In genomic region chr2:71547616-71548285, GRCh38 we compare ENCODE assay signal across 11 cellular contexts.
A peak's percentile ranks its signal among the peaks of the same experiment; 100 is the strongest.
DNase-seq lines count a peak whose midpoint lies in the region; ATAC-seq and TF ChIP-seq lines count a peak whose summit lies in the region.
"Had no signal": no experiment of that assay in that cellular context is flagged by ENCODE, and none has a peak within 500 bp of the region (broad histone marks: within the 10 kb centered on the region; RNA-seq: fewer than 3 reads in every experiment).

No MANE protein-coding gene starts in this region.

- 72 to 89% (median 80%) methylated on average over 12 to 13 of the region's 13 CpGs for WGBS in spleen, 5 donors

- H3K27ac ChIP-seq in left ventricle myocardium inferior (replicated peaks) = no peak overlapping the region
- H3K27ac ChIP-seq in spleen = no peak overlapping the region
- H3K27ac ChIP-seq: HL-60 had no signal

- DNase-seq in left cardiac atrium (peak; percentile 8), left ventricle myocardium inferior (no peak), endothelial cell (ENCODE audit: low spot score) (no peak), spleen (peak; percentile 41)

- intact Hi-C loops in left cardiac atrium (cut with DNase I) (loop anchor here in 1 of 2 donors (2.0 to 10.0 kb wide), 5 partner anchors 250 to 1195 kb away; no protein-coding TSS in a partner anchor), left ventricle myocardium inferior (cut with micrococcal nuclease) (loop anchor here (10.0 kb wide), 1 partner anchor 597 kb away; the partner anchor contains the start of gene CYP26B1), spleen (cut with DNase I; ENCODE audit: low total_unique reads) (loop anchor here (5.0 to 10.0 kb wide), 3 partner anchors 605 to 1197 kb away; no protein-coding TSS in a partner anchor)

- no peak for TF ChIP-seq POLR2A in spleen (IDR thresholded peaks at IDR 0.05)

- H3K4me1 Mint-ChIP-seq in endothelial cell (ENCODE audit: unreplicated experiment) = peaks cover 22% of the 10 kb centered on the region

- H3K27me3 ChIP-seq in left ventricle myocardium inferior (ENCODE audit: low read depth) = no peaks in the 10 kb centered on the region
- H3K27me3 ChIP-seq in spleen (replicated peaks in 1 of 7) = peaks cover 0 to 17% (median 0%) of the 10 kb centered on the region in 7 donors

- peaks cover 73% of the 10 kb centered on the region for H3K36me3 Mint-ChIP-seq in endothelial cell (ENCODE audit: low read depth, unreplicated experiment)

- H3K36me3 ChIP-seq in left ventricle myocardium inferior = peaks cover 14% of the 10 kb centered on the region
- H3K36me3 ChIP-seq in spleen = peaks cover 0 to 73% (median under 1%) of the 10 kb centered on the region in 6 donors

- ATAC-seq in left cardiac atrium (no peak), GM18870 (IDR thresholded peaks at IDR 0.05; ENCODE audit: unreplicated experiment) (no peak), GM18517 (IDR thresholded peaks at IDR 0.05; ENCODE audit: unreplicated experiment) (no peak), HG03378 (IDR thresholded peaks at IDR 0.05; ENCODE audit: unreplicated experiment) (no peak)

- peak overlapping the region; percentile 70 for H3K4me3 Mint-ChIP-seq in endothelial cell (ENCODE audit: unreplicated experiment)
- H3K4me3 Mint-ChIP-seq: B cell; CD4-positive, alpha-beta memory T cell; HFFc6 had no signal

- H3K4me1 ChIP-seq in left ventricle myocardium inferior (peaks cover 16% of the 10 kb centered on the region), spleen (peaks cover 0 to 23% (median 18%) of the 10 kb centered on the region in 6 donors)

- peaks cover 30% of the 10 kb centered on the region for H3K27me3 Mint-ChIP-seq in endothelial cell (ENCODE audit: unreplicated experiment)

- no peak overlapping the region for H3K4me3 ChIP-seq in left ventricle myocardium inferior
- no peak overlapping the region for H3K4me3 ChIP-seq in spleen

- H3K9me3 ChIP-seq in left ventricle myocardium inferior (replicated peaks) = no peaks in the 10 kb centered on the region
- no peaks in the 10 kb centered on the region for H3K9me3 ChIP-seq in spleen

- TF ChIP-seq CTCF in left ventricle myocardium inferior (IDR thresholded peaks at IDR 0.05; ENCODE audit: borderline replicate concordance) (no peak), endothelial cell (IDR thresholded peaks at IDR 0.05; ENCODE audit: unreplicated experiment) (no peak), spleen (IDR thresholded peaks at IDR 0.05 in 8 of 11, conservative IDR thresholded peaks at IDR 0.05 in 3 of 11) (no peak)

- H3K9me3 Mint-ChIP-seq in endothelial cell (ENCODE audit: unreplicated experiment) = no peaks in the 10 kb centered on the region

- H3K27ac Mint-ChIP-seq in endothelial cell (ENCODE audit: unreplicated experiment) = no peak overlapping the region
- H3K27ac Mint-ChIP-seq: B cell; CD4-positive, alpha-beta memory T cell; HFFc6 had no signal

Comparison
In these comparisons a context has a peak if more than half of its experiments do, and no peak if none do; other contexts are left out.
1. DNase-seq: peak in left cardiac atrium (single experiment) and spleen (single experiment); none in left ventricle myocardium inferior (single experiment) and endothelial cell (single experiment).